Comparison of ENCODE assay signal across 8 cellular contexts in genomic region chr1:2414297-2414958, GRCh38. TPM values are rescaled to one million over a fixed set of nuclear protein-coding genes. Genes with fewer than 3 reads are reported as not detected.
DNase-seq lines count a peak whose midpoint lies in the region; ATAC-seq and TF ChIP-seq lines count a peak whose summit lies in the region.

No MANE protein-coding gene starts in this region.

- H3K4me1 Mint-ChIP-seq in type B pancreatic cell (ENCODE audit: unreplicated experiment), result peaks cover 8% of the 10 kb centered on the region

- intact Hi-C loops in Right ventricle myocardium superior (cut with DNase I), result loop anchor here (2.0 kb wide), 1 partner anchor 132 kb away; no protein-coding TSS in a partner anchor

- TF ChIP-seq CTCF in type B pancreatic cell (conservative IDR thresholded peaks at IDR 0.05), result peak; percentile 96

- H3K27me3 Mint-ChIP-seq in type B pancreatic cell, result peaks cover 18% of the 10 kb centered on the region

- DNase-seq in EH (ENCODE audit: low read depth) (peak; percentile 72), LoVo (ENCODE audit: low spot score) (peak; percentile 74), Right ventricle myocardium superior (peak; percentile 86), pons (ENCODE audit: low spot score) (peak; percentile 49), type B pancreatic cell (ENCODE audit: extremely low spot score, unreplicated experiment) (peak; percentile 85), NCI-H226 (no peak)
- DNase-seq in activated naive CD4-positive, alpha-beta T cell treated with anti-CD3 and anti-CD28 coated beads, Interleukin-2, amount 50 U/mL, for 16 hours, result peak; percentile 81

- H3K9me3 Mint-ChIP-seq in type B pancreatic cell, result no peaks in the 10 kb centered on the region

- H3K4me3 Mint-ChIP-seq in type B pancreatic cell, result peak overlapping the region; percentile 89

- peak overlapping the region; percentile 95 for H3K27ac Mint-ChIP-seq in type B pancreatic cell

- no peaks in the 10 kb centered on the region for H3K36me3 Mint-ChIP-seq in type B pancreatic cell

- ATAC-seq in SK-N-SH treated with all-trans-retinoic acid at 6 μM for 48 hours (peak; percentile 63), Right ventricle myocardium superior (ENCODE audit: poor library complexity) (peak; percentile 28)

TF ChIP-seq in SK-N-SH treated with all-trans-retinoic acid at 6 μM for 48 hours, 23 proteins besides CTCF, POLR2A, EP300 and RAD21:
- TF ChIP-seq GLIS3 (CRISPR knock-in tag; IDR thresholded peaks at IDR 0.05) (no peak), ARNTL (CRISPR knock-in tag; IDR thresholded peaks at IDR 0.05; ENCODE audit: borderline replicate concordance, low read depth) (no peak), BACH2 (CRISPR knock-in tag; IDR thresholded peaks at IDR 0.05; ENCODE audit: borderline replicate concordance) (no peak), TSHZ2 (CRISPR knock-in tag; IDR thresholded peaks at IDR 0.05) (no peak), ZFP30 (CRISPR knock-in tag; IDR thresholded peaks at IDR 0.05) (no peak), ISL1 (CRISPR knock-in tag; IDR thresholded peaks at IDR 0.05) (no peak), POU6F1 (CRISPR knock-in tag; IDR thresholded peaks at IDR 0.05; ENCODE audit: borderline replicate concordance, low read depth) (no peak), CSDC2 (CRISPR knock-in tag; IDR thresholded peaks at IDR 0.05) (no peak)

RNA-seq across cellular contexts. Expression of gene PEX10, which starts 2.1 kb away (rescaled TPM):
- total RNA-seq in Right ventricle myocardium superior, result 15.2 TPM
- 26.7 and 27.3 TPM in 2 replicates for total RNA-seq in type B pancreatic cell (ENCODE audit: low replicate concordance)

RNA-seq across cellular contexts. Expression of gene RER1, which starts 22.8 kb away (rescaled TPM):
- total RNA-seq in Right ventricle myocardium superior, result 81.8 TPM
- 126 and 174 TPM in 2 replicates for total RNA-seq in type B pancreatic cell (ENCODE audit: low replicate concordance)

RNA-seq across cellular contexts. Expression of gene MORN1, which starts 23.1 kb away (rescaled TPM):
- total RNA-seq in Right ventricle myocardium superior (5.0 TPM), type B pancreatic cell (ENCODE audit: low replicate concordance) (17.7 and 27.5 TPM in 2 replicates)
